ENCODE assay signal across 1 cellular context in the genomic region with DNA sequence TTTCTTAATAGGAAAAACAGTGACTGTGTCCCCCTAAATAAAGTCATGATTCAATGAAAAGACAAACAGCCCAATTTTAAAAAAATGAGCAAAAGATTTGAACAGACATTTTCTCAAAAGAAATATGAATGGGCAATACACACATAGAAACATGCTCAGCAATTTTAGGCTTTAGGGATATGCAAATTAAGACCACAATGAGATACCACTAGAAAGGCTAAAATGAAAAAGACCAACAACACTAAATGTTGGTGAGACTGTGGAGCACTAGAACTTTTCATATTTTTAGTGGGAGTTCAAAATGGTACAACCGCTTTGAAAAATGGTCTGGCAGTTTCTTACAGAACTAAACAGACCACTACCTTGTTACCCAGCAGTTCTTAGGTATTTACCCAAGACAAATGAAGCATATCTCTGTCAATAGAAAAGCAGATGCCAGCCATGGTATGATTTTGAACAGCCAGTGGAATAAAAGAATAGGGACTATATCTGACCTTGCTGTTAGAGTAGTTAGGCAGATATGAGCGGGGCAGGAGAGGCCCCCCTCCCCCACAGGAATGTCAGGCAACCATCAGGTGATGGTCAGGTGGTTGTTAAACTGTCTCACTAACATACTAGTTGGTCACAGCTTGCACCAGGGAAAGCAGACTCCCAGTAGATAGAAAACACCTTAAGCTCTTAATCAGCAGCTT.
A peak's percentile ranks its signal among the peaks of the same experiment; 100 is the strongest.
TF ChIP-seq lines count a peak whose summit lies in the region.

No MANE protein-coding gene starts in this region.

TF ChIP-seq in GM12878, 131 proteins besides CTCF, POLR2A, EP300 and RAD21 (continued from another document):
- TF ChIP-seq ESRRA (IDR thresholded peaks at IDR 0.05; ENCODE audit: low read length) (no peak), MEF2A (IDR thresholded peaks at IDR 0.05; ENCODE audit: insufficient read depth, low read depth, low read length) (no peak), ZNF217 (IDR thresholded peaks at IDR 0.05) (0 out of 2 replicates have a peak, but pooled peaks have one; percentile 42), POU2F2 (IDR thresholded peaks at IDR 0.05; ENCODE audit: borderline replicate concordance, low read depth, low read length) (0 out of 3 replicates have a peak, but pooled peaks have one; percentile 64), SMARCA5 (IDR thresholded peaks at IDR 0.05) (peak; percentile 70; the same call in 1 of the 2 replicates), ASH2L (IDR thresholded peaks at IDR 0.05; ENCODE audit: borderline replicate concordance, low read depth) (no peak), JUND (IDR thresholded peaks at IDR 0.05; ENCODE audit: low read depth, low read length) (no peak), MXI1 (IDR thresholded peaks at IDR 0.05; ENCODE audit: low read depth, low read length) (no peak), CBFB (IDR thresholded peaks at IDR 0.05; ENCODE audit: low read depth) (no peak)
- TF ChIP-seq, protein P1, sequence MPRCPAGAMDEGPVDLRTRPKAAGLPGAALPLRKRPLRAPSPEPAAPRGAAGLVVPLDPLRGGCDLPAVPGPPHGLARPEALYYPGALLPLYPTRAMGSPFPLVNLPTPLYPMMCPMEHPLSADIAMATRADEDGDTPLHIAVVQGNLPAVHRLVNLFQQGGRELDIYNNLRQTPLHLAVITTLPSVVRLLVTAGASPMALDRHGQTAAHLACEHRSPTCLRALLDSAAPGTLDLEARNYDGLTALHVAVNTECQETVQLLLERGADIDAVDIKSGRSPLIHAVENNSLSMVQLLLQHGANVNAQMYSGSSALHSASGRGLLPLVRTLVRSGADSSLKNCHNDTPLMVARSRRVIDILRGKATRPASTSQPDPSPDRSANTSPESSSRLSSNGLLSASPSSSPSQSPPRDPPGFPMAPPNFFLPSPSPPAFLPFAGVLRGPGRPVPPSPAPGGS (IDR thresholded peaks at IDR 0.05; ENCODE audit: borderline replicate concordance, insufficient read depth, low read depth, low read length, poor library complexity, severe bottlenecking): no peak
- TF ChIP-seq, protein P2, sequence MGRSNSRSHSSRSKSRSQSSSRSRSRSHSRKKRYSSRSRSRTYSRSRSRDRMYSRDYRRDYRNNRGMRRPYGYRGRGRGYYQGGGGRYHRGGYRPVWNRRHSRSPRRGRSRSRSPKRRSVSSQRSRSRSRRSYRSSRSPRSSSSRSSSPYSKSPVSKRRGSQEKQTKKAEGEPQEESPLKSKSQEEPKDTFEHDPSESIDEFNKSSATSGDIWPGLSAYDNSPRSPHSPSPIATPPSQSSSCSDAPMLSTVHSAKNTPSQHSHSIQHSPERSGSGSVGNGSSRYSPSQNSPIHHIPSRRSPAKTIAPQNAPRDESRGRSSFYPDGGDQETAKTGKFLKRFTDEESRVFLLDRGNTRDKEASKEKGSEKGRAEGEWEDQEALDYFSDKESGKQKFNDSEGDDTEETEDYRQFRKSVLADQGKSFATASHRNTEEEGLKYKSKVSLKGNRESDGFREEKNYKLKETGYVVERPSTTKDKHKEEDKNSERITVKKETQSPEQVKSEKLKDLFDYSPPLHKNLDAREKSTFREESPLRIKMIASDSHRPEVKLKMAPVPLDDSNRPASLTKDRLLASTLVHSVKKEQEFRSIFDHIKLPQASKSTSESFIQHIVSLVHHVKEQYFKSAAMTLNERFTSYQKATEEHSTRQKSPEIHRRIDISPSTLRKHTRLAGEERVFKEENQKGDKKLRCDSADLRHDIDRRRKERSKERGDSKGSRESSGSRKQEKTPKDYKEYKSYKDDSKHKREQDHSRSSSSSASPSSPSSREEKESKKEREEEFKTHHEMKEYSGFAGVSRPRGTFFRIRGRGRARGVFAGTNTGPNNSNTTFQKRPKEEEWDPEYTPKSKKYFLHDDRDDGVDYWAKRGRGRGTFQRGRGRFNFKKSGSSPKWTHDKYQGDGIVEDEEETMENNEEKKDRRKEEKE (IDR thresholded peaks at IDR 0.05): no peak
- TF ChIP-seq, protein P3, sequence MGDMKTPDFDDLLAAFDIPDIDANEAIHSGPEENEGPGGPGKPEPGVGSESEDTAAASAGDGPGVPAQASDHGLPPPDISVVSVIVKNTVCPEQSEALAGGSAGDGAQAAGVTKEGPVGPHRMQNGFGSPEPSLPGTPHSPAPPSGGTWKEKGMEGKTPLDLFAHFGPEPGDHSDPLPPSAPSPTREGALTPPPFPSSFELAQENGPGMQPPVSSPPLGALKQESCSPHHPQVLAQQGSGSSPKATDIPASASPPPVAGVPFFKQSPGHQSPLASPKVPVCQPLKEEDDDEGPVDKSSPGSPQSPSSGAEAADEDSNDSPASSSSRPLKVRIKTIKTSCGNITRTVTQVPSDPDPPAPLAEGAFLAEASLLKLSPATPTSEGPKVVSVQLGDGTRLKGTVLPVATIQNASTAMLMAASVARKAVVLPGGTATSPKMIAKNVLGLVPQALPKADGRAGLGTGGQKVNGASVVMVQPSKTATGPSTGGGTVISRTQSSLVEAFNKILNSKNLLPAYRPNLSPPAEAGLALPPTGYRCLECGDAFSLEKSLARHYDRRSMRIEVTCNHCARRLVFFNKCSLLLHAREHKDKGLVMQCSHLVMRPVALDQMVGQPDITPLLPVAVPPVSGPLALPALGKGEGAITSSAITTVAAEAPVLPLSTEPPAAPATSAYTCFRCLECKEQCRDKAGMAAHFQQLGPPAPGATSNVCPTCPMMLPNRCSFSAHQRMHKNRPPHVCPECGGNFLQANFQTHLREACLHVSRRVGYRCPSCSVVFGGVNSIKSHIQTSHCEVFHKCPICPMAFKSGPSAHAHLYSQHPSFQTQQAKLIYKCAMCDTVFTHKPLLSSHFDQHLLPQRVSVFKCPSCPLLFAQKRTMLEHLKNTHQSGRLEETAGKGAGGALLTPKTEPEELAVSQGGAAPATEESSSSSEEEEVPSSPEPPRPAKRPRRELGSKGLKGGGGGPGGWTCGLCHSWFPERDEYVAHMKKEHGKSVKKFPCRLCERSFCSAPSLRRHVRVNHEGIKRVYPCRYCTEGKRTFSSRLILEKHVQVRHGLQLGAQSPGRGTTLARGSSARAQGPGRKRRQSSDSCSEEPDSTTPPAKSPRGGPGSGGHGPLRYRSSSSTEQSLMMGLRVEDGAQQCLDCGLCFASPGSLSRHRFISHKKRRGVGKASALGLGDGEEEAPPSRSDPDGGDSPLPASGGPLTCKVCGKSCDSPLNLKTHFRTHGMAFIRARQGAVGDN (IDR thresholded peaks at IDR 0.05): no peak
- TF ChIP-seq, protein P4, sequence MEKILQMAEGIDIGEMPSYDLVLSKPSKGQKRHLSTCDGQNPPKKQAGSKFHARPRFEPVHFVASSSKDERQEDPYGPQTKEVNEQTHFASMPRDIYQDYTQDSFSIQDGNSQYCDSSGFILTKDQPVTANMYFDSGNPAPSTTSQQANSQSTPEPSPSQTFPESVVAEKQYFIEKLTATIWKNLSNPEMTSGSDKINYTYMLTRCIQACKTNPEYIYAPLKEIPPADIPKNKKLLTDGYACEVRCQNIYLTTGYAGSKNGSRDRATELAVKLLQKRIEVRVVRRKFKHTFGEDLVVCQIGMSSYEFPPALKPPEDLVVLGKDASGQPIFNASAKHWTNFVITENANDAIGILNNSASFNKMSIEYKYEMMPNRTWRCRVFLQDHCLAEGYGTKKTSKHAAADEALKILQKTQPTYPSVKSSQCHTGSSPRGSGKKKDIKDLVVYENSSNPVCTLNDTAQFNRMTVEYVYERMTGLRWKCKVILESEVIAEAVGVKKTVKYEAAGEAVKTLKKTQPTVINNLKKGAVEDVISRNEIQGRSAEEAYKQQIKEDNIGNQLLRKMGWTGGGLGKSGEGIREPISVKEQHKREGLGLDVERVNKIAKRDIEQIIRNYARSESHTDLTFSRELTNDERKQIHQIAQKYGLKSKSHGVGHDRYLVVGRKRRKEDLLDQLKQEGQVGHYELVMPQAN (conservative IDR thresholded peaks at IDR 0.05): no peak
